Comparison of ENCODE assay signal across 8 cellular contexts in the genomic region with DNA sequence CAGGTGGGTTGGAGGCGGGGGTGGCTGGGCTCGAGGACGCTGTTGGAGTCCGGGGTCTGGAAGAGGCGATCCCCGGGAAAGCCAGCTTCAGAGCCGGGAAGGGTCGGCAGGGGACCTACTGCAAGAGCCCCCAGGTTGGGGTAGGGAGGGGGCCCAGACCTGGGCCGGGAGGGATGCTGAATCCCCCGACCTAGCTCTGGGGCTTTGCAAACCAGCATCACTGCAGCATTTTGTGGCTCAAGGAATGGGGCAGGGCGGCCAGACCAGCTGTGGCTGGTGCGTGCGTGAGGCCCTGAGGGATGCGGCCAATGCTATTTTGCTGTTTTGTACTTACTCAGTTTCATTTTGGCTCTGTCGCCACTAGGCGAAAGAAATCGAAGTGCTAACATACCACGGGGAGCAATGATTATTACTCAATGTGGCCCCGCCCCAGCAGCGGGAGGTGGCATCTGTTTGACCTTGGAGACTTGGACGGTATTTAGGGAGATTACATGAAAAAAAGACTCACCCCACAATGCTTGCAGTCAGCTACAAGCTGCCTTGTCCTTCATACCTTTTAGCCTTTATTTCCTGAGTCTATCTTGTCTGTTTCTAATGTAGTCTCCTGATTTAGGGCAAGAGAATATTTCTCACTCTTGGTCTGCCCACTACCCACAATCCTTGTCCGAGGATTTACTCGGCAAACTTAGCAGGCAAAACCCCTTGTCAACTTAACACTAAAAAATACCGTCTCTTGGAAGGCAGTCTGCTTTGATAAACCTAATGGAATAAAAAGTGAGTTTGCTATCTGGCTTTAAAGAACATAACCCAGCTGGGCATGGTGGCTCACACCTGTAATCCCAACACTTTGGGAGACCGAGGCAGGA. TPM values are rescaled to one million over a fixed set of nuclear protein-coding genes. Genes with fewer than 3 reads are reported as not detected.
DNase-seq lines count a peak whose midpoint lies in the region; ATAC-seq and TF ChIP-seq lines count a peak whose summit lies in the region.

No MANE protein-coding gene starts in this region.

- H2AFZ ChIP-seq in OCI-LY3 (ENCODE audit: low read depth, low read length) = peak overlapping the region; percentile 67; the same call in 1 of the 2 replicates

- peak overlapping the region; percentile 81 for H3K4me2 ChIP-seq in OCI-LY3 (ENCODE audit: low read length)

- H3K4me3 Mint-ChIP-seq in activated T-cell treated with anti-CD3 and anti-CD28 coated beads, Interleukin-2, amount 50 U/mL, for 24 hours = peak overlapping the region; percentile 88
- H3K4me3 Mint-ChIP-seq in naive thymus-derived CD4-positive, alpha-beta T cell = peak overlapping the region; percentile 84 to 98 (median 94)

- ATAC-seq in naive thymus-derived CD4-positive, alpha-beta T cell = peak; percentile 54

- peak overlapping the region; percentile 41 for H3K27ac ChIP-seq in OCI-LY3 (ENCODE audit: low read length)
- H3K27ac ChIP-seq in esophagus squamous epithelium = peak overlapping the region; percentile 90 to 98 (median 95)
- peak overlapping the region; percentile 88 for H3K27ac ChIP-seq in naive thymus-derived CD4-positive, alpha-beta T cell (ENCODE audit: low read depth, low read length)
- H3K27ac ChIP-seq in substantia nigra (ENCODE audit: low read depth, low read length, poor library complexity, severe bottlenecking) = peak overlapping the region; percentile 96

- CTCF ChIA-PET in naive thymus-derived CD4-positive, alpha-beta T cell (lab: Charles Lee) = interaction anchor here (0.5 to 8.0 kb wide), 11 partner anchors 11 to 1165 kb away, joined by 3 to 79 read pairs (median 4); partner anchors contain the start of gene YWHAG

- peak overlapping the region; percentile 95 for H3K27ac Mint-ChIP-seq in activated T-cell treated with anti-CD3 and anti-CD28 coated beads, Interleukin-2, amount 50 U/mL, for 24 hours
- peak overlapping the region; percentile 76 to 99 (median 94) for H3K27ac Mint-ChIP-seq in naive thymus-derived CD4-positive, alpha-beta T cell

- H3K27me3 ChIP-seq in OCI-LY3 (ENCODE audit: low read depth, low read length) = no peaks in the 10 kb centered on the region
- no peaks in the 10 kb centered on the region for H3K27me3 ChIP-seq in esophagus squamous epithelium
- H3K27me3 ChIP-seq in naive thymus-derived CD4-positive, alpha-beta T cell (ENCODE audit: control insufficient read depth in 2 of 2, insufficient read depth in 2 of 2, low read length in 2 of 2) = no peaks in the 10 kb centered on the region

- H3K36me3 Mint-ChIP-seq in activated T-cell treated with anti-CD3 and anti-CD28 coated beads, Interleukin-2, amount 50 U/mL, for 24 hours (ENCODE audit: low read depth) = peaks cover 28% of the 10 kb centered on the region
- peaks cover 0 to 2% (median 0%) of the 10 kb centered on the region in 5 donors for H3K36me3 Mint-ChIP-seq in naive thymus-derived CD4-positive, alpha-beta T cell

- peaks cover 9% of the 10 kb centered on the region; the same call in 1 of the 2 replicates for H3K79me2 ChIP-seq in OCI-LY3 (ENCODE audit: low read length)

- H3K4me3 ChIP-seq in OCI-LY3 (ENCODE audit: low read length) (peak overlapping the region; percentile 85), esophagus squamous epithelium (peak overlapping the region; percentile 51 to 77 (median 62))
- H3K4me3 ChIP-seq in naive thymus-derived CD4-positive, alpha-beta T cell (ENCODE audit: low read length) = peak overlapping the region; percentile 94

- POLR2A ChIA-PET in naive thymus-derived CD4-positive, alpha-beta T cell (lab: Charles Lee) = interaction anchor here (0.8 to 5.4 kb wide), 14 partner anchors 9 to 164 kb away, joined by 3 to 57 read pairs (median 4); partner anchors contain the start of genes HSPB1 and YWHAG

- H3K27me3 Mint-ChIP-seq in activated T-cell treated with anti-CD3 and anti-CD28 coated beads, Interleukin-2, amount 50 U/mL, for 24 hours = no peaks in the 10 kb centered on the region
- H3K27me3 Mint-ChIP-seq in naive thymus-derived CD4-positive, alpha-beta T cell = no peaks in the 10 kb centered on the region

- peaks cover 3% of the 10 kb centered on the region for H3K36me3 ChIP-seq in OCI-LY3 (replicated peaks; ENCODE audit: low read depth, low read length)
- peaks cover 0 to 17% (median 0%) of the 10 kb centered on the region in 3 donors for H3K36me3 ChIP-seq in esophagus squamous epithelium
- H3K36me3 ChIP-seq in naive thymus-derived CD4-positive, alpha-beta T cell (ENCODE audit: control insufficient read depth in 2 of 3, insufficient read depth in 3 of 3, low read length in 3 of 3) = peaks cover 0 to 6% (median 0%) of the 10 kb centered on the region in 3 experiments

- no peak for TF ChIP-seq POLR2A in esophagus squamous epithelium (IDR thresholded peaks at IDR 0.05)

- H4K20me1 ChIP-seq in OCI-LY3 (ENCODE audit: insufficient read depth, low read length) = peaks cover 12% of the 10 kb centered on the region; the same call in 1 of the 2 replicates

- H3K9me3 ChIP-seq in OCI-LY3 (ENCODE audit: insufficient read depth, low read length) (no peaks in the 10 kb centered on the region), esophagus squamous epithelium (no peaks in the 10 kb centered on the region)
- H3K9me3 ChIP-seq in naive thymus-derived CD4-positive, alpha-beta T cell (ENCODE audit: control insufficient read depth in 2 of 3, low read length in 3 of 3) = no peaks in the 10 kb centered on the region

- H3K4me1 ChIP-seq in OCI-LY3 (ENCODE audit: low read length) (peaks cover 12% of the 10 kb centered on the region), esophagus squamous epithelium (peaks cover 13 to 44% (median 14%) of the 10 kb centered on the region in 3 donors)
- peaks cover 12 to 17% of the 10 kb centered on the region in 2 donors for H3K4me1 ChIP-seq in naive thymus-derived CD4-positive, alpha-beta T cell (ENCODE audit: control insufficient read depth in 2 of 2, insufficient read depth in 2 of 2, low read length in 2 of 2)

- peaks cover 37% of the 10 kb centered on the region for H3K4me1 Mint-ChIP-seq in activated T-cell treated with anti-CD3 and anti-CD28 coated beads, Interleukin-2, amount 50 U/mL, for 24 hours (ENCODE audit: low read depth)
- H3K4me1 Mint-ChIP-seq in naive thymus-derived CD4-positive, alpha-beta T cell = peaks cover 13 to 34% (median 29%) of the 10 kb centered on the region in 7 donors

- peak overlapping the region; percentile 72 for H3K9ac ChIP-seq in OCI-LY3 (ENCODE audit: low read length)

- WGBS in esophagus squamous epithelium, 2 donors = 4 to 6% methylated on average over 14 to 20 of the region's 25 CpGs

- TF ChIP-seq CTCF in GM20000 (IDR thresholded peaks at IDR 0.05; ENCODE audit: extremely low read depth, missing control alignments) (no peak), OCI-LY3 (IDR thresholded peaks at IDR 0.05; ENCODE audit: low read depth, low read length) (peak; percentile 23; the same call in 1 of the 2 replicates), esophagus squamous epithelium (IDR thresholded peaks at IDR 0.05) (peak in 4 of 6 experiments; percentile 38 to 73 (median 58))

- DNase-seq in DMS 273 (lab: John Stamatoyannopoulos, UW; ENCODE audit: unreplicated experiment) (peak; percentile 96), GM20000 (ENCODE audit: low spot score) (peak; percentile 83), HK-2 (ENCODE audit: unreplicated experiment) (peak; percentile 67), esophagus squamous epithelium (lab: John Stamatoyannopoulos, UW) (peak; percentile 27), substantia nigra (lab: John Stamatoyannopoulos, UW) (peak in 31 of 49 donors; percentile 27 to 74 (median 51))
- DNase-seq in activated T-cell treated with anti-CD3 and anti-CD28 coated beads, Interleukin-2, amount 50 U/mL, for 24 hours = peak; percentile 72
- peak in 8 of 9 donors; percentile 33 to 69 (median 56) for DNase-seq in naive thymus-derived CD4-positive, alpha-beta T cell

- intact Hi-C loops in esophagus squamous epithelium (cut with DNase I) = loop anchor here (5.0 kb wide), 1 partner anchor 141 kb away; no protein-coding TSS in a partner anchor
- intact Hi-C loops in naive thymus-derived CD4-positive, alpha-beta T cell (cut with micrococcal nuclease) = loop anchor here (1.0 to 10.0 kb wide), 10 partner anchors 15 to 1379 kb away; partner anchors contain the start of genes POR (in 2 of the 2), RHBDD2 (in 1 of the 2), RSBN1L (in 1 of the 2) and YWHAG (in 1 of the 2)

- no peaks in the 10 kb centered on the region for H3K9me3 Mint-ChIP-seq in activated T-cell treated with anti-CD3 and anti-CD28 coated beads, Interleukin-2, amount 50 U/mL, for 24 hours
- peaks cover 0 to 2% (median 0%) of the 10 kb centered on the region in 11 donors for H3K9me3 Mint-ChIP-seq in naive thymus-derived CD4-positive, alpha-beta T cell

RNA-seq across cellular contexts. Expression of gene HSPB1, which starts 16.2 kb away (rescaled TPM):
- 1,000 to 10,000 TPM; 2,415 to 6,888 (median 3,249) TPM for total RNA-seq in esophagus squamous epithelium
- total RNA-seq in naive thymus-derived CD4-positive, alpha-beta T cell = 10 to 100 TPM; 26.3 to 47.2 (median 40.5) TPM
- 10 to 100 TPM; 68.6 to 93.5 TPM for polyA plus RNA-seq in naive thymus-derived CD4-positive, alpha-beta T cell

RNA-seq across cellular contexts. Expression of gene YWHAG, which starts 40.1 kb away (rescaled TPM):
- total RNA-seq in esophagus squamous epithelium = 10 to 100 TPM; 52.8 to 97.7 (median 66.3) TPM
- total RNA-seq in naive thymus-derived CD4-positive, alpha-beta T cell = 10 to 100 TPM; 27.7 to 98.3 (median 39.6) TPM
- 1 to 10 TPM; 1.4 to 1.6 TPM for polyA plus RNA-seq in naive thymus-derived CD4-positive, alpha-beta T cell

Comparison
In these comparisons a context has a peak if more than half of its experiments do, and no peak if none do; other contexts are left out.
1. Peak in every context shown above with its lines: DNase-seq, ATAC-seq, H3K4me3 ChIP-seq and H3K27ac ChIP-seq.
2. DNase-seq: peak in every context shown above with its lines; median percentile 96 in DMS 273; 83 in GM20000; 72 in activated T-cell treated with anti-CD3 and anti-CD28 coated beads, Interleukin-2, amount 50 U/mL, for 24 hours; 67 in HK-2; 56 in naive thymus-derived CD4-positive, alpha-beta T cell; 51 in substantia nigra; 27 in esophagus squamous epithelium.
3. H3K27ac ChIP-seq: peak in every context shown above with its lines; median percentile 96 in substantia nigra; 95 in esophagus squamous epithelium; 88 in naive thymus-derived CD4-positive, alpha-beta T cell; 41 in OCI-LY3.
4. RNA of gene HSPB1, which starts 16.2 kb away (total RNA-seq): 2,415 to 6,888 TPM in esophagus squamous epithelium; 26.3 to 47.2 TPM in naive thymus-derived CD4-positive, alpha-beta T cell; every median in the first group is over 10 times any median in the second.